ENCODE assay signal across 1 cellular context in genomic region chr9:82729991-82730390, GRCh38.
TF ChIP-seq lines count a peak whose summit lies in the region.

No MANE protein-coding gene starts in this region.

TF ChIP-seq in WTC11, 78 proteins besides CTCF, POLR2A, EP300 and RAD21 (continued from another document):
- TF ChIP-seq ARID4B (CRISPR knock-in tag; IDR thresholded peaks at IDR 0.05; ENCODE audit: borderline replicate concordance) (no peak), NR3C1 (CRISPR knock-in tag; conservative IDR thresholded peaks at IDR 0.05; ENCODE audit: low read depth) (no peak), ZSCAN18 (CRISPR knock-in tag; IDR thresholded peaks at IDR 0.05) (no peak), ZNF425 (CRISPR knock-in tag; conservative IDR thresholded peaks at IDR 0.05) (no peak), MXD4 (CRISPR knock-in tag; IDR thresholded peaks at IDR 0.05; ENCODE audit: borderline replicate concordance) (no peak), ZNF317 (CRISPR knock-in tag; IDR thresholded peaks at IDR 0.05; ENCODE audit: borderline replicate concordance, low read depth) (no peak), PRRX2 (CRISPR knock-in tag; IDR thresholded peaks at IDR 0.05) (no peak), RORB (CRISPR knock-in tag; IDR thresholded peaks at IDR 0.05) (no peak), ATF1 (CRISPR knock-in tag; IDR thresholded peaks at IDR 0.05) (no peak), USF1 (CRISPR knock-in tag; IDR thresholded peaks at IDR 0.05) (no peak), GTF2I (CRISPR knock-in tag; conservative IDR thresholded peaks at IDR 0.05) (no peak), ZNF138 (CRISPR knock-in tag; conservative IDR thresholded peaks at IDR 0.05) (no peak), FOXP1 (CRISPR knock-in tag; IDR thresholded peaks at IDR 0.05; ENCODE audit: borderline replicate concordance) (no peak), IRF1 (CRISPR knock-in tag; IDR thresholded peaks at IDR 0.05) (no peak), E2F5 (CRISPR knock-in tag; IDR thresholded peaks at IDR 0.05) (no peak), ZNF416 (CRISPR knock-in tag; IDR thresholded peaks at IDR 0.05) (no peak)
TF ChIP-seq in WTC11: peak in this region for 0.
